Comparison of ENCODE assay signal across 8 cellular contexts in the genomic region with DNA sequence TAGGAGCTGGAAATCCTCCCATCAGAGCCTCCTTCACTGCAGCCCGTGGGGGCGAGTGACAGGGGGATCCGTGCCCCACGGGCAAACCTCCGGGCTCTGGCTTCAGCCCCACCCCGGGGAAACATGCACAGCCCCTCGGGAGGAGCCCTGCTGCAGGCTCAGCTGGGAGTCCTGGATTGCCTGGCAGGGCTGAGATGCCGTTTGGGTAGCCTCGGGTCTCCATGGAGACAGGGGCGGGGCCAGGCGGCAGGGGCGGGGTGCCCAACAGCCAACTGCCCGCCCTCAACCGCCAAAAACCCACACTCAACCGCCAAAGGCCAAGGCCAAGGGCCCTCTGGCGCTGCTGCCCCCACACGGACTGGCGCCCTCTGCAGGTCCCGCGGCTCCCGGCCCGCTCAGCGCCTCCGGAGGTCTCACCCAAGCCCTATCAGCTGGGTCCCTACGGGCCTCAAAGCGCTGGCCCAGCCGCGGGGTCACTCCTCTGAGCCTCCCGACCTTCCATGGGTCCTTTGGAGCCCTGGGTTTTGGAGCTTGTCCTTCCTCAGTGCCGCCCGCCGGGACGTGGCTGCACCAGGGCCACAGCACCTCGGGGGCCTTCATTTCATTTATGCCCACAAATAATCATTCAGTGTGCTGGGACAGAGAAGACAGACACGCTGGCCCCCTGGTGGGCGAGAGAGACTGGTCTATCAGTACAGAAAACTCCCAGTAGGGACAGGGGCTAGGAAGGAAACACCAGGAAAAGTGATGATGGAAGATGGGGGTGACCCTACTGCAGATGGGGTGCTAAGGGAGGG. TPM values are rescaled to one million over a fixed set of nuclear protein-coding genes. Genes with fewer than 3 reads are reported as not detected.
DNase-seq lines count a peak whose midpoint lies in the region; ATAC-seq and TF ChIP-seq lines count a peak whose summit lies in the region.

No MANE protein-coding gene starts in this region.

- no peak overlapping the region for H4K91ac ChIP-seq in neuronal stem cell (ENCODE audit: low read depth, low read length, poor library complexity)

- no peak overlapping the region for H3K14ac ChIP-seq in neuronal stem cell (ENCODE audit: low read length)

- H3K4me2 ChIP-seq in neuronal stem cell (ENCODE audit: insufficient read depth, low read length, poor library complexity, severe bottlenecking) = peak overlapping the region; percentile 62

- no peak overlapping the region for H2BK120ac ChIP-seq in neuronal stem cell (ENCODE audit: low read depth, low read length)

- H3K27me3 ChIP-seq in gastroesophageal sphincter = no peaks in the 10 kb centered on the region
- H3K27me3 ChIP-seq in neuronal stem cell (ENCODE audit: control insufficient read depth in 3 of 3, insufficient read depth in 3 of 3, low read depth in 1 of 3, low read length in 3 of 3) = no peaks in the 10 kb centered on the region

- peak overlapping the region; percentile 72 for H2AFZ ChIP-seq in neuronal stem cell (ENCODE audit: low read length)

- WGBS in gastroesophageal sphincter (ENCODE audit: low coverage in 1 of 2), 2 donors = 0% methylated on average over 2 to 5 of the region's 36 CpGs
- no CpG with 5 or more reads among the region's 36 CpGs for WGBS in neuronal stem cell (ENCODE audit: extremely low coverage in 2 of 2, insufficient read length in 2 of 2, insufficient replicate concordance in 1 of 2), 2 donors

- H2BK15ac ChIP-seq in neuronal stem cell (ENCODE audit: low read length) = no peak overlapping the region

- ATAC-seq in GM21367 (IDR thresholded peaks at IDR 0.05; ENCODE audit: unreplicated experiment) (peak; percentile 65), gastroesophageal sphincter (peak; percentile 88)

- H3K79me1 ChIP-seq in neuronal stem cell (ENCODE audit: low read depth, low read length) = no peaks in the 10 kb centered on the region

- H3K4me3 ChIP-seq in gastroesophageal sphincter (peak overlapping the region; percentile 23 to 55), neuronal stem cell (ENCODE audit: low read length in 2 of 2) (peak overlapping the region in 1 of 2 donors; percentile 64)

- H3K18ac ChIP-seq in neuronal stem cell (ENCODE audit: low read length) = peak overlapping the region; percentile 65

- H2BK12ac ChIP-seq in neuronal stem cell (ENCODE audit: low read length) = no peak overlapping the region

- H3K4me1 ChIP-seq in gastroesophageal sphincter (peaks cover 0 to 20% (median 3%) of the 10 kb centered on the region in 3 donors), neuronal stem cell (ENCODE audit: control insufficient read depth in 2 of 2, insufficient read depth in 1 of 2, low read depth in 1 of 2, low read length in 2 of 2) (peaks cover 5 to 6% of the 10 kb centered on the region in 2 donors)

- DNase-seq in CD1c-positive myeloid dendritic cell (ENCODE audit: extremely low spot score) (peak; percentile 77), SIG-M5 treated with dmso at 0.1 percent for 504 hours (lab: John Stamatoyannopoulos, UW; ENCODE audit: unreplicated experiment) (peak; percentile 93), neuronal stem cell (ENCODE audit: low spot score) (peak; percentile 57), stromal cell of bone marrow (ENCODE audit: low read depth) (peak; percentile 57)
- peak; percentile 32 to 73 (median 50) for DNase-seq in activated naive CD4-positive, alpha-beta T cell (lab: John Stamatoyannopoulos, UW)

- no peaks in the 10 kb centered on the region for H3K36me3 ChIP-seq in gastroesophageal sphincter
- no peaks in the 10 kb centered on the region for H3K36me3 ChIP-seq in neuronal stem cell (replicated peaks in 1 of 2; ENCODE audit: control insufficient read depth in 2 of 2, insufficient read depth in 2 of 2, low read length in 2 of 2)

- TF ChIP-seq EP300 in Ishikawa (IDR thresholded peaks at IDR 0.05; ENCODE audit: borderline replicate concordance) (no peak), gastroesophageal sphincter (IDR thresholded peaks at IDR 0.05) (no peak)

- TF ChIP-seq CTCF in gastroesophageal sphincter (IDR thresholded peaks at IDR 0.05) = peak in 3 of 4 experiments; percentile 68 to 86 (median 72)

- H3K27ac ChIP-seq in gastroesophageal sphincter = peak overlapping the region; percentile 24 to 78 (median 76)
- H3K27ac ChIP-seq in neuronal stem cell (replicated peaks; ENCODE audit: low read length) = no peak overlapping the region

- no peak overlapping the region for H3K23ac ChIP-seq in neuronal stem cell (ENCODE audit: low read depth, low read length, poor library complexity)

- H3K9ac ChIP-seq in neuronal stem cell (ENCODE audit: low read depth, low read length, poor library complexity) = no peak overlapping the region

- no peak for TF ChIP-seq POLR2A in gastroesophageal sphincter (IDR thresholded peaks at IDR 0.05)

- no peak overlapping the region for H3K4ac ChIP-seq in neuronal stem cell (ENCODE audit: low read length)

- H2AK5ac ChIP-seq in neuronal stem cell (ENCODE audit: low read depth, low read length) = no peak overlapping the region

- peak; percentile 25; the same call in 1 of the 2 replicates for TF ChIP-seq RAD21 in Ishikawa (IDR thresholded peaks at IDR 0.05; ENCODE audit: low read depth)

- H3K9me3 ChIP-seq in gastroesophageal sphincter = no peaks in the 10 kb centered on the region
- no peaks in the 10 kb centered on the region for H3K9me3 ChIP-seq in neuronal stem cell (replicated peaks in 1 of 2; ENCODE audit: control insufficient read depth in 2 of 2, insufficient read depth in 1 of 2, low read depth in 1 of 2, low read length in 2 of 2)

- H2BK5ac ChIP-seq in neuronal stem cell (ENCODE audit: low read length) = no peak overlapping the region

- H4K8ac ChIP-seq in neuronal stem cell (ENCODE audit: low read depth, low read length) = no peak overlapping the region

TF ChIP-seq in Ishikawa, 13 proteins besides CTCF, POLR2A, EP300 and RAD21:
- TF ChIP-seq CEBPB (IDR thresholded peaks at IDR 0.05) = no peak
- TF ChIP-seq EGR1 (IDR thresholded peaks at IDR 0.05) = no peak
- TF ChIP-seq TAF1 (IDR thresholded peaks at IDR 0.05; ENCODE audit: low read depth) = no peak
- TF ChIP-seq, protein P1, sequence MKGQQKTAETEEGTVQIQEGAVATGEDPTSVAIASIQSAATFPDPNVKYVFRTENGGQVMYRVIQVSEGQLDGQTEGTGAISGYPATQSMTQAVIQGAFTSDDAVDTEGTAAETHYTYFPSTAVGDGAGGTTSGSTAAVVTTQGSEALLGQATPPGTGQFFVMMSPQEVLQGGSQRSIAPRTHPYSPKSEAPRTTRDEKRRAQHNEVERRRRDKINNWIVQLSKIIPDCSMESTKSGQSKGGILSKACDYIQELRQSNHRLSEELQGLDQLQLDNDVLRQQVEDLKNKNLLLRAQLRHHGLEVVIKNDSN (IDR thresholded peaks at IDR 0.05) = no peak
- no peak for TF ChIP-seq YY1 (IDR thresholded peaks at IDR 0.05; ENCODE audit: low read depth)
- no peak for TF ChIP-seq REST (IDR thresholded peaks at IDR 0.05; ENCODE audit: low read depth)
- no peak for TF ChIP-seq ZBTB7A (IDR thresholded peaks at IDR 0.05; ENCODE audit: low read depth)
- TF ChIP-seq CREB1 (IDR thresholded peaks at IDR 0.05; ENCODE audit: low read depth) = no peak
- TF ChIP-seq MAX (IDR thresholded peaks at IDR 0.05) = no peak
- TF ChIP-seq NFIC (IDR thresholded peaks at IDR 0.05) = no peak
- TF ChIP-seq TEAD4 (IDR thresholded peaks at IDR 0.05) = no peak
- no peak for TF ChIP-seq FOXM1 (IDR thresholded peaks at IDR 0.05; ENCODE audit: borderline replicate concordance, low read depth)
- no peak for TF ChIP-seq TCF12 (IDR thresholded peaks at IDR 0.05; ENCODE audit: low read depth)
TF ChIP-seq in Ishikawa: peak in this region for 0.

RNA-seq across cellular contexts. Expression of gene ACAD9, which starts 33.5 kb away (rescaled TPM):
- total RNA-seq in gastroesophageal sphincter = 10 to 100 TPM; 32.4 to 44.0 (median 38.7) TPM
- 23.2 TPM for polyA plus RNA-seq in neuronal stem cell (2013, experiment 1 of 2)
- 22.6 TPM for polyA plus RNA-seq in neuronal stem cell (2013, experiment 2 of 2)
